Comparison of ENCODE assay signal across 1 cellular context in genomic region chr17:36722121-36722902, GRCh38.
A peak's percentile ranks its signal among the peaks of the same experiment; 100 is the strongest.
TF ChIP-seq lines count a peak whose summit lies in the region.

No MANE protein-coding gene starts in this region.

TF ChIP-seq in K562, 482 proteins besides CTCF, POLR2A, EP300 and RAD21 (continued from another document and continues in another):
- TF ChIP-seq, protein P1, sequence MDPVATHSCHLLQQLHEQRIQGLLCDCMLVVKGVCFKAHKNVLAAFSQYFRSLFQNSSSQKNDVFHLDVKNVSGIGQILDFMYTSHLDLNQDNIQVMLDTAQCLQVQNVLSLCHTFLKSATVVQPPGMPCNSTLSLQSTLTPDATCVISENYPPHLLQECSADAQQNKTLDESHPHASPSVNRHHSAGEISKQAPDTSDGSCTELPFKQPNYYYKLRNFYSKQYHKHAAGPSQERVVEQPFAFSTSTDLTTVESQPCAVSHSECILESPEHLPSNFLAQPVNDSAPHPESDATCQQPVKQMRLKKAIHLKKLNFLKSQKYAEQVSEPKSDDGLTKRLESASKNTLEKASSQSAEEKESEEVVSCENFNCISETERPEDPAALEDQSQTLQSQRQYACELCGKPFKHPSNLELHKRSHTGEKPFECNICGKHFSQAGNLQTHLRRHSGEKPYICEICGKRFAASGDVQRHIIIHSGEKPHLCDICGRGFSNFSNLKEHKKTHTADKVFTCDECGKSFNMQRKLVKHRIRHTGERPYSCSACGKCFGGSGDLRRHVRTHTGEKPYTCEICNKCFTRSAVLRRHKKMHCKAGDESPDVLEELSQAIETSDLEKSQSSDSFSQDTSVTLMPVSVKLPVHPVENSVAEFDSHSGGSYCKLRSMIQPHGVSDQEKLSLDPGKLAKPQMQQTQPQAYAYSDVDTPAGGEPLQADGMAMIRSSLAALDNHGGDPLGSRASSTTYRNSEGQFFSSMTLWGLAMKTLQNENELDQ (CRISPR knock-in tag; IDR thresholded peaks at IDR 0.05; ENCODE audit: borderline replicate concordance) = no peak
- TF ChIP-seq THRA (IDR thresholded peaks at IDR 0.05) (no peak), PHB2 (IDR thresholded peaks at IDR 0.05; ENCODE audit: low read depth) (no peak), SMAD4 (CRISPR knock-in tag; conservative IDR thresholded peaks at IDR 0.05) (peak; percentile 33), LARP7 (IDR thresholded peaks at IDR 0.05) (no peak), ZNF124 (CRISPR knock-in tag; IDR thresholded peaks at IDR 0.05) (no peak), SRSF1 (IDR thresholded peaks at IDR 0.05; ENCODE audit: low read depth, low read length) (no peak), YBX1 (IDR thresholded peaks at IDR 0.05) (no peak), ZNF398 (CRISPR knock-in tag; IDR thresholded peaks at IDR 0.05) (no peak), AFF1 (IDR thresholded peaks at IDR 0.05; ENCODE audit: low read depth in 1 of 2, partially characterized antibody in 2 of 2) (no peak), CAMTA2 (CRISPR knock-in tag; conservative IDR thresholded peaks at IDR 0.05) (0 out of 2 replicates have a peak, but pooled peaks have one; percentile 24), ZBED1 (IDR thresholded peaks at IDR 0.05) (no peak), ZNF764 (CRISPR knock-in tag; IDR thresholded peaks at IDR 0.05; ENCODE audit: low read depth) (no peak), TBL1XR1 (IDR thresholded peaks at IDR 0.05; ENCODE audit: low read length in 2 of 2) (0 out of 4 replicates have a peak, but pooled peaks of 1 of the 2 experiments have one; percentile 28), ZKSCAN3 (CRISPR knock-in tag; IDR thresholded peaks at IDR 0.05) (no peak), KLF10 (CRISPR knock-in tag; IDR thresholded peaks at IDR 0.05) (no peak), MAZ (CRISPR knock-in tag; conservative IDR thresholded peaks at IDR 0.05 in 1 of 2, IDR thresholded peaks at IDR 0.05 in 1 of 2) (peak; percentile 84 to 99), DIDO1 (tag; IDR thresholded peaks at IDR 0.05; ENCODE audit: low read depth) (no peak), TAL1 (IDR thresholded peaks at IDR 0.05) (no peak), TBP (optimal IDR thresholded peaks at IDR 0.05; ENCODE audit: low read depth, low read length) (peak; percentile 31), NFIC (IDR thresholded peaks at IDR 0.05) (peak; percentile 67)
- TF ChIP-seq, protein P2, sequence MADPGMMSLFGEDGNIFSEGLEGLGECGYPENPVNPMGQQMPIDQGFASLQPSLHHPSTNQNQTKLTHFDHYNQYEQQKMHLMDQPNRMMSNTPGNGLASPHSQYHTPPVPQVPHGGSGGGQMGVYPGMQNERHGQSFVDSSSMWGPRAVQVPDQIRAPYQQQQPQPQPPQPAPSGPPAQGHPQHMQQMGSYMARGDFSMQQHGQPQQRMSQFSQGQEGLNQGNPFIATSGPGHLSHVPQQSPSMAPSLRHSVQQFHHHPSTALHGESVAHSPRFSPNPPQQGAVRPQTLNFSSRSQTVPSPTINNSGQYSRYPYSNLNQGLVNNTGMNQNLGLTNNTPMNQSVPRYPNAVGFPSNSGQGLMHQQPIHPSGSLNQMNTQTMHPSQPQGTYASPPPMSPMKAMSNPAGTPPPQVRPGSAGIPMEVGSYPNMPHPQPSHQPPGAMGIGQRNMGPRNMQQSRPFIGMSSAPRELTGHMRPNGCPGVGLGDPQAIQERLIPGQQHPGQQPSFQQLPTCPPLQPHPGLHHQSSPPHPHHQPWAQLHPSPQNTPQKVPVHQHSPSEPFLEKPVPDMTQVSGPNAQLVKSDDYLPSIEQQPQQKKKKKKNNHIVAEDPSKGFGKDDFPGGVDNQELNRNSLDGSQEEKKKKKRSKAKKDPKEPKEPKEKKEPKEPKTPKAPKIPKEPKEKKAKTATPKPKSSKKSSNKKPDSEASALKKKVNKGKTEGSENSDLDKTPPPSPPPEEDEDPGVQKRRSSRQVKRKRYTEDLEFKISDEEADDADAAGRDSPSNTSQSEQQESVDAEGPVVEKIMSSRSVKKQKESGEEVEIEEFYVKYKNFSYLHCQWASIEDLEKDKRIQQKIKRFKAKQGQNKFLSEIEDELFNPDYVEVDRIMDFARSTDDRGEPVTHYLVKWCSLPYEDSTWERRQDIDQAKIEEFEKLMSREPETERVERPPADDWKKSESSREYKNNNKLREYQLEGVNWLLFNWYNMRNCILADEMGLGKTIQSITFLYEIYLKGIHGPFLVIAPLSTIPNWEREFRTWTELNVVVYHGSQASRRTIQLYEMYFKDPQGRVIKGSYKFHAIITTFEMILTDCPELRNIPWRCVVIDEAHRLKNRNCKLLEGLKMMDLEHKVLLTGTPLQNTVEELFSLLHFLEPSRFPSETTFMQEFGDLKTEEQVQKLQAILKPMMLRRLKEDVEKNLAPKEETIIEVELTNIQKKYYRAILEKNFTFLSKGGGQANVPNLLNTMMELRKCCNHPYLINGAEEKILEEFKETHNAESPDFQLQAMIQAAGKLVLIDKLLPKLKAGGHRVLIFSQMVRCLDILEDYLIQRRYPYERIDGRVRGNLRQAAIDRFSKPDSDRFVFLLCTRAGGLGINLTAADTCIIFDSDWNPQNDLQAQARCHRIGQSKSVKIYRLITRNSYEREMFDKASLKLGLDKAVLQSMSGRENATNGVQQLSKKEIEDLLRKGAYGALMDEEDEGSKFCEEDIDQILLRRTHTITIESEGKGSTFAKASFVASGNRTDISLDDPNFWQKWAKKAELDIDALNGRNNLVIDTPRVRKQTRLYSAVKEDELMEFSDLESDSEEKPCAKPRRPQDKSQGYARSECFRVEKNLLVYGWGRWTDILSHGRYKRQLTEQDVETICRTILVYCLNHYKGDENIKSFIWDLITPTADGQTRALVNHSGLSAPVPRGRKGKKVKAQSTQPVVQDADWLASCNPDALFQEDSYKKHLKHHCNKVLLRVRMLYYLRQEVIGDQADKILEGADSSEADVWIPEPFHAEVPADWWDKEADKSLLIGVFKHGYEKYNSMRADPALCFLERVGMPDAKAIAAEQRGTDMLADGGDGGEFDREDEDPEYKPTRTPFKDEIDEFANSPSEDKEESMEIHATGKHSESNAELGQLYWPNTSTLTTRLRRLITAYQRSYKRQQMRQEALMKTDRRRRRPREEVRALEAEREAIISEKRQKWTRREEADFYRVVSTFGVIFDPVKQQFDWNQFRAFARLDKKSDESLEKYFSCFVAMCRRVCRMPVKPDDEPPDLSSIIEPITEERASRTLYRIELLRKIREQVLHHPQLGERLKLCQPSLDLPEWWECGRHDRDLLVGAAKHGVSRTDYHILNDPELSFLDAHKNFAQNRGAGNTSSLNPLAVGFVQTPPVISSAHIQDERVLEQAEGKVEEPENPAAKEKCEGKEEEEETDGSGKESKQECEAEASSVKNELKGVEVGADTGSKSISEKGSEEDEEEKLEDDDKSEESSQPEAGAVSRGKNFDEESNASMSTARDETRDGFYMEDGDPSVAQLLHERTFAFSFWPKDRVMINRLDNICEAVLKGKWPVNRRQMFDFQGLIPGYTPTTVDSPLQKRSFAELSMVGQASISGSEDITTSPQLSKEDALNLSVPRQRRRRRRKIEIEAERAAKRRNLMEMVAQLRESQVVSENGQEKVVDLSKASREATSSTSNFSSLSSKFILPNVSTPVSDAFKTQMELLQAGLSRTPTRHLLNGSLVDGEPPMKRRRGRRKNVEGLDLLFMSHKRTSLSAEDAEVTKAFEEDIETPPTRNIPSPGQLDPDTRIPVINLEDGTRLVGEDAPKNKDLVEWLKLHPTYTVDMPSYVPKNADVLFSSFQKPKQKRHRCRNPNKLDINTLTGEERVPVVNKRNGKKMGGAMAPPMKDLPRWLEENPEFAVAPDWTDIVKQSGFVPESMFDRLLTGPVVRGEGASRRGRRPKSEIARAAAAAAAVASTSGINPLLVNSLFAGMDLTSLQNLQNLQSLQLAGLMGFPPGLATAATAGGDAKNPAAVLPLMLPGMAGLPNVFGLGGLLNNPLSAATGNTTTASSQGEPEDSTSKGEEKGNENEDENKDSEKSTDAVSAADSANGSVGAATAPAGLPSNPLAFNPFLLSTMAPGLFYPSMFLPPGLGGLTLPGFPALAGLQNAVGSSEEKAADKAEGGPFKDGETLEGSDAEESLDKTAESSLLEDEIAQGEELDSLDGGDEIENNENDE (IDR thresholded peaks at IDR 0.05; ENCODE audit: low read depth, low read length) = no peak
- TF ChIP-seq, protein P3, sequence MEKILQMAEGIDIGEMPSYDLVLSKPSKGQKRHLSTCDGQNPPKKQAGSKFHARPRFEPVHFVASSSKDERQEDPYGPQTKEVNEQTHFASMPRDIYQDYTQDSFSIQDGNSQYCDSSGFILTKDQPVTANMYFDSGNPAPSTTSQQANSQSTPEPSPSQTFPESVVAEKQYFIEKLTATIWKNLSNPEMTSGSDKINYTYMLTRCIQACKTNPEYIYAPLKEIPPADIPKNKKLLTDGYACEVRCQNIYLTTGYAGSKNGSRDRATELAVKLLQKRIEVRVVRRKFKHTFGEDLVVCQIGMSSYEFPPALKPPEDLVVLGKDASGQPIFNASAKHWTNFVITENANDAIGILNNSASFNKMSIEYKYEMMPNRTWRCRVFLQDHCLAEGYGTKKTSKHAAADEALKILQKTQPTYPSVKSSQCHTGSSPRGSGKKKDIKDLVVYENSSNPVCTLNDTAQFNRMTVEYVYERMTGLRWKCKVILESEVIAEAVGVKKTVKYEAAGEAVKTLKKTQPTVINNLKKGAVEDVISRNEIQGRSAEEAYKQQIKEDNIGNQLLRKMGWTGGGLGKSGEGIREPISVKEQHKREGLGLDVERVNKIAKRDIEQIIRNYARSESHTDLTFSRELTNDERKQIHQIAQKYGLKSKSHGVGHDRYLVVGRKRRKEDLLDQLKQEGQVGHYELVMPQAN (IDR thresholded peaks at IDR 0.05; ENCODE audit: borderline replicate concordance) = peak; percentile 55; the same call in 1 of the 2 replicates
- TF ChIP-seq, protein P4, sequence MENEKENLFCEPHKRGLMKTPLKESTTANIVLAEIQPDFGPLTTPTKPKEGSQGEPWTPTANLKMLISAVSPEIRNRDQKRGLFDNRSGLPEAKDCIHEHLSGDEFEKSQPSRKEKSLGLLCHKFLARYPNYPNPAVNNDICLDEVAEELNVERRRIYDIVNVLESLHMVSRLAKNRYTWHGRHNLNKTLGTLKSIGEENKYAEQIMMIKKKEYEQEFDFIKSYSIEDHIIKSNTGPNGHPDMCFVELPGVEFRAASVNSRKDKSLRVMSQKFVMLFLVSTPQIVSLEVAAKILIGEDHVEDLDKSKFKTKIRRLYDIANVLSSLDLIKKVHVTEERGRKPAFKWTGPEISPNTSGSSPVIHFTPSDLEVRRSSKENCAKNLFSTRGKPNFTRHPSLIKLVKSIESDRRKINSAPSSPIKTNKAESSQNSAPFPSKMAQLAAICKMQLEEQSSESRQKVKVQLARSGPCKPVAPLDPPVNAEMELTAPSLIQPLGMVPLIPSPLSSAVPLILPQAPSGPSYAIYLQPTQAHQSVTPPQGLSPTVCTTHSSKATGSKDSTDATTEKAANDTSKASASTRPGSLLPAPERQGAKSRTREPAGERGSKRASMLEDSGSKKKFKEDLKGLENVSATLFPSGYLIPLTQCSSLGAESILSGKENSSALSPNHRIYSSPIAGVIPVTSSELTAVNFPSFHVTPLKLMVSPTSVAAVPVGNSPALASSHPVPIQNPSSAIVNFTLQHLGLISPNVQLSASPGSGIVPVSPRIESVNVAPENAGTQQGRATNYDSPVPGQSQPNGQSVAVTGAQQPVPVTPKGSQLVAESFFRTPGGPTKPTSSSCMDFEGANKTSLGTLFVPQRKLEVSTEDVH (IDR thresholded peaks at IDR 0.05; ENCODE audit: low read depth, partially characterized antibody) = no peak
- TF ChIP-seq, protein P5, sequence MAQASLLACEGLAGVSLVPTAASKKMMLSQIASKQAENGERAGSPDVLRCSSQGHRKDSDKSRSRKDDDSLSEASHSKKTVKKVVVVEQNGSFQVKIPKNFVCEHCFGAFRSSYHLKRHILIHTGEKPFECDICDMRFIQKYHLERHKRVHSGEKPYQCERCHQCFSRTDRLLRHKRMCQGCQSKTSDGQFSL (CRISPR knock-in tag; IDR thresholded peaks at IDR 0.05) = no peak
- TF ChIP-seq, protein P5 (tag; IDR thresholded peaks at IDR 0.05) = 0 out of 4 replicates have a peak, but pooled peaks of 1 of the 2 experiments have one; percentile 28
